ENCODE assay signal across 8 cellular contexts in genomic region chr16:20624205-20624604, GRCh38. TPM values are rescaled to one million over a fixed set of nuclear protein-coding genes. Genes with fewer than 3 reads are reported as not detected.
"Had no signal": no experiment of that assay in that cellular context is flagged by ENCODE, and none has a peak within 500 bp of the region (broad histone marks: within the 10 kb centered on the region; RNA-seq: fewer than 3 reads in every experiment).

No MANE protein-coding gene starts in this region.

- H3K27ac ChIP-seq: HL-60 had no signal

- DNase-seq: IMR-90, KBM-7, KG1 had no signal

- FAIRE-seq: HTR-8/SVneo had no signal

RNA-seq across cellular contexts. Expression of gene ACSM2B, which starts 48.0 kb away (rescaled TPM):
- total RNA-seq: HT-29, HT1080, IMR-90 had no signal
- polyA plus RNA-seq: IgD-negative memory B cell, IMR-90 had no signal
